ENCODE assay signal across 1 cellular context in the genomic region with DNA sequence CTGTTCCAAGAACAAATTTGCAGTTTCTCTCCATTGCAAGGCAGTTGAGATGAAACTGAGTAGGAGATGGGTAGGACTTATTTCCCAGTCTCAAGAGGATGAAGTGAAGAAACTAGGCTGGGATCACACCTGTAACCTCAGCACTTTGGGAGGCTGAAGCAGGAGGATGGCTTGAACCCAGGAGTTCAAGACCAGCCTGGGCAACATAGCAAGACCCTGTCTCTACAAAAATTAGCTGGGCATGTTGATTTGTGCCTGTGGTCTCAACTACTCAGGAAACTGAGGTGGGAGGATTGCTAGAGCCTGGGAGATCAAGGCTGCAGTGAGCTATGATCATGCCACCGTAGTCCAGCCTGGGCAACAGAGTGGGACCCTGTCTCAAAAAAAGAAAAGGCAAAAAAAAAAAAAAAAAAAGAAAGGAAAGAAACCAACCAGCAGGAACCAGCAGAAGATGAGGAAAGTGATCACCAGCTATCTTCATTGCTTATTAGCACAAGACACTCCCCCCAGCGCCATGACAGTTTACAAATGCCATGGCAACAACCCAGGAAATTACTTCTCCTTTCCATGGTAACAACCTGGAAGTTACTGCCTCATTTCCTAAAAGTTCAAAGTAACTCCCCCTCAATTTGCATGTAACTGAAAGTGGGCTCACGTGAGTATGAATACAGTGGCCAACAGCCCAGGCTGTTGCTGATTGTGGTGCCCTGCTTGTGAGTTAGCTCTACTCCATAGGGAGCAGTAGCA.
A peak's percentile ranks its signal among the peaks of the same experiment; 100 is the strongest.
TF ChIP-seq lines count a peak whose summit lies in the region.

No MANE protein-coding gene starts in this region.

TF ChIP-seq in H1, 55 proteins besides CTCF, POLR2A, EP300 and RAD21:
- TF ChIP-seq SAP30 (IDR thresholded peaks at IDR 0.05; ENCODE audit: insufficient read depth, insufficient replicate concordance, low read length) (no peak), JUN (IDR thresholded peaks at IDR 0.05; ENCODE audit: low read depth, low read length) (no peak), YY1 (IDR thresholded peaks at IDR 0.05; ENCODE audit: low read depth, low read length) (peak; percentile 84; the same call in 1 of the 2 replicates)
